2 cellular contexts compared by ENCODE assay signal in the genomic region with DNA sequence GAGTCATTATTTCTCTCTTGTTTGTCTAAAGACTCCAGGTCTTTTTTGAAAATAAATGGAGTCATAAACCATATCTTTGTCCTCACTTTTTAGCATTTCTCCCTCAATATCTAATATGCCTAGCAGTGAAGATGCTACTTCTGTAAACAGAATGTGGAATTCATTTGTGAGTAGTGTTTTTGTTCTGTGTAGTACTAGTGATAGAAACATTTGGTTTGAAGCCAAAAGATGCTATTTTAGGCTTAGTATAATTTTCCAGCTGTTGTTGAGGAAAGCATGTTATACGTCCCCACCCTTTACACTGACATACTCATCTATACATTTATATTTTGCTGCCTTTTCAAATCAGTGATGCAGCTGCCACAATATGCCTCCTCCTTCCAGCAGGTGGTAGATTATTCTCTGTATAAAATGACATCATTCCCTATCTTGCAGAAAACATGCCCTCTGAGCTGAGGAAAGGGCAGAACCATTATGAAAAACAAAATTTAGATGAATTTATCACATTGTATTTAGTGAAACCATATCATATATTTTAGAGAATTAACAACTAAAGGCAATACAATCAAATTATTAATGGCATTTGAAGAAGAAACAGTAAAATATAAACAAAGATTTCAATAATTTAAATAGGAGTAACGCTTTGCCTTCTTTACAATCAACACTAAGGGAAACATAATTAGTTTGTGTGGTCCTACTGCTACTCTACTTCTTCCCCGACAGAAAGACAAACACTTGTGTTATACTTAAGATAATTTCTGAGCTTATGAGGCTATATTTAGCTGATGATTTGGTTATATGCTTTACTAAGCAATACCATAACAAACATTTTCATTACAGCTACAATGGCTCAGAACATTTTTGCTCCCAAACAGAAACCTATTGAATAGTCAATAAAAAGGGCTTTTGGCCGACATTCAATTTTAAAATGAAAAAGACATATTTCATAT.
TF ChIP-seq lines count a peak whose summit lies in the region.

No MANE protein-coding gene starts in this region.

TF ChIP-seq in HEK293, 187 proteins besides CTCF, POLR2A, EP300 and RAD21 (continued from another document):
- TF ChIP-seq, protein P1, sequence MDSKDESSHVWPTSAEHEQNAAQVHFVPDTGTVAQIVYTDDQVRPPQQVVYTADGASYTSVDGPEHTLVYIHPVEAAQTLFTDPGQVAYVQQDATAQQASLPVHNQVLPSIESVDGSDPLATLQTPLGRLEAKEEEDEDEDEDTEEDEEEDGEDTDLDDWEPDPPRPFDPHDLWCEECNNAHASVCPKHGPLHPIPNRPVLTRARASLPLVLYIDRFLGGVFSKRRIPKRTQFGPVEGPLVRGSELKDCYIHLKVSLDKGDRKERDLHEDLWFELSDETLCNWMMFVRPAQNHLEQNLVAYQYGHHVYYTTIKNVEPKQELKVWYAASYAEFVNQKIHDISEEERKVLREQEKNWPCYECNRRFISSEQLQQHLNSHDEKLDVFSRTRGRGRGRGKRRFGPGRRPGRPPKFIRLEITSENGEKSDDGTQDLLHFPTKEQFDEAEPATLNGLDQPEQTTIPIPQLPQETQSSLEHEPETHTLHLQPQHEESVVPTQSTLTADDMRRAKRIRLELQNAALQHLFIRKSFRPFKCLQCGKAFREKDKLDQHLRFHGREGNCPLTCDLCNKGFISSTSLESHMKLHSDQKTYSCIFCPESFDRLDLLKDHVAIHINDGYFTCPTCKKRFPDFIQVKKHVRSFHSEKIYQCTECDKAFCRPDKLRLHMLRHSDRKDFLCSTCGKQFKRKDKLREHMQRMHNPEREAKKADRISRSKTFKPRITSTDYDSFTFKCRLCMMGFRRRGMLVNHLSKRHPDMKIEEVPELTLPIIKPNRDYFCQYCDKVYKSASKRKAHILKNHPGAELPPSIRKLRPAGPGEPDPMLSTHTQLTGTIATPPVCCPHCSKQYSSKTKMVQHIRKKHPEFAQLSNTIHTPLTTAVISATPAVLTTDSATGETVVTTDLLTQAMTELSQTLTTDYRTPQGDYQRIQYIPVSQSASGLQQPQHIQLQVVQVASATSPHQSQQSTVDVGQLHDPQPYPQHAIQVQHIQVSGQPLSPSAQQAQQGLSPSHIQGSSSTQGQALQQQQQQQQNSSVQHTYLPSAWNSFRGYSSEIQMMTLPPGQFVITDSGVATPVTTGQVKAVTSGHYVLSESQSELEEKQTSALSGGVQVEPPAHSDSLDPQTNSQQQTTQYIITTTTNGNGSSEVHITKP (tag by site-specific recombination; IDR thresholded peaks at IDR 0.05) = peak; percentile 83
- no peak for TF ChIP-seq KLF9 (tag by site-specific recombination; IDR thresholded peaks at IDR 0.05; ENCODE audit: low read depth)

TF ChIP-seq in neural cell, 6 proteins besides CTCF, POLR2A, EP300 and RAD21 (continued from another document):
- TF ChIP-seq, protein P2, sequence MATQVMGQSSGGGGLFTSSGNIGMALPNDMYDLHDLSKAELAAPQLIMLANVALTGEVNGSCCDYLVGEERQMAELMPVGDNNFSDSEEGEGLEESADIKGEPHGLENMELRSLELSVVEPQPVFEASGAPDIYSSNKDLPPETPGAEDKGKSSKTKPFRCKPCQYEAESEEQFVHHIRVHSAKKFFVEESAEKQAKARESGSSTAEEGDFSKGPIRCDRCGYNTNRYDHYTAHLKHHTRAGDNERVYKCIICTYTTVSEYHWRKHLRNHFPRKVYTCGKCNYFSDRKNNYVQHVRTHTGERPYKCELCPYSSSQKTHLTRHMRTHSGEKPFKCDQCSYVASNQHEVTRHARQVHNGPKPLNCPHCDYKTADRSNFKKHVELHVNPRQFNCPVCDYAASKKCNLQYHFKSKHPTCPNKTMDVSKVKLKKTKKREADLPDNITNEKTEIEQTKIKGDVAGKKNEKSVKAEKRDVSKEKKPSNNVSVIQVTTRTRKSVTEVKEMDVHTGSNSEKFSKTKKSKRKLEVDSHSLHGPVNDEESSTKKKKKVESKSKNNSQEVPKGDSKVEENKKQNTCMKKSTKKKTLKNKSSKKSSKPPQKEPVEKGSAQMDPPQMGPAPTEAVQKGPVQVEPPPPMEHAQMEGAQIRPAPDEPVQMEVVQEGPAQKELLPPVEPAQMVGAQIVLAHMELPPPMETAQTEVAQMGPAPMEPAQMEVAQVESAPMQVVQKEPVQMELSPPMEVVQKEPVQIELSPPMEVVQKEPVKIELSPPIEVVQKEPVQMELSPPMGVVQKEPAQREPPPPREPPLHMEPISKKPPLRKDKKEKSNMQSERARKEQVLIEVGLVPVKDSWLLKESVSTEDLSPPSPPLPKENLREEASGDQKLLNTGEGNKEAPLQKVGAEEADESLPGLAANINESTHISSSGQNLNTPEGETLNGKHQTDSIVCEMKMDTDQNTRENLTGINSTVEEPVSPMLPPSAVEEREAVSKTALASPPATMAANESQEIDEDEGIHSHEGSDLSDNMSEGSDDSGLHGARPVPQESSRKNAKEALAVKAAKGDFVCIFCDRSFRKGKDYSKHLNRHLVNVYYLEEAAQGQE (IDR thresholded peaks at IDR 0.05; ENCODE audit: borderline replicate concordance) = no peak
- TF ChIP-seq TAF1 (IDR thresholded peaks at IDR 0.05; ENCODE audit: low read depth) = no peak
- TF ChIP-seq POLR2AphosphoS5 (IDR thresholded peaks at IDR 0.05) = peak; percentile 91
TF ChIP-seq in neural cell: peak in this region for 2.
